Comparison of ENCODE assay signal across 35 cellular contexts in genomic region chr7:137254766-137255165, GRCh38.
"Had no signal": no experiment of that assay in that cellular context is flagged by ENCODE, and none has a peak within 500 bp of the region (broad histone marks: within the 10 kb centered on the region; RNA-seq: fewer than 3 reads in every experiment).

No MANE protein-coding gene starts in this region.

- H3K27ac ChIP-seq: KMS-11 had no signal

- H3K9ac ChIP-seq: KMS-11 had no signal

- H3K9me3 ChIP-seq: MG63 had no signal

- H3K4me2 ChIP-seq: KMS-11 had no signal

- H3K36me3 ChIP-seq: MG63 had no signal

- H3K4me3 ChIP-seq: MG63 had no signal

- DNase-seq: Karpas-422, Kasumi-1, KG1, MG63, MM.1S, MV-4-11, NCI-H1048, NCI-H1092, NCI-H1092 treated with DMSO at 0.1 percent for 48 hours, NCI-H1105 treated with DMSO at 0.1 percent for 48 hours, NCI-H1417, NCI-H1417 treated with DMSO at 0.1 percent for 48 hours, NCI-H1436, NCI-H1436 treated with DMSO at 0.1 percent for 48 hours, NCI-H146, NCI-H1694, NCI-H1694 treated with DMSO at 0.1 percent for 48 hours, NCI-H187, NCI-H187 treated with DMSO at 0.1 percent for 48 hours, NCI-H1930, NCI-H2029, NCI-H2029 treated with DMSO at 0.1 percent for 48 hours, NCI-H2081, NCI-H2081 treated with DMSO at 0.1 percent for 48 hours, NCI-H2107, NCI-H2171, NCI-H2171 treated with DMSO at 0.1 percent for 48 hours, NCI-H2227 treated with DMSO at 0.1 percent for 48 hours, NCI-H226, NCI-H345, NCI-H446, NCI-H446 treated with DMSO at 0.1 percent for 48 hours, NCI-H510A, NCI-H510A treated with DMSO at 0.1 percent for 48 hours had no signal

- H3K27me3 ChIP-seq: MG63 had no signal
